In the genomic region with DNA sequence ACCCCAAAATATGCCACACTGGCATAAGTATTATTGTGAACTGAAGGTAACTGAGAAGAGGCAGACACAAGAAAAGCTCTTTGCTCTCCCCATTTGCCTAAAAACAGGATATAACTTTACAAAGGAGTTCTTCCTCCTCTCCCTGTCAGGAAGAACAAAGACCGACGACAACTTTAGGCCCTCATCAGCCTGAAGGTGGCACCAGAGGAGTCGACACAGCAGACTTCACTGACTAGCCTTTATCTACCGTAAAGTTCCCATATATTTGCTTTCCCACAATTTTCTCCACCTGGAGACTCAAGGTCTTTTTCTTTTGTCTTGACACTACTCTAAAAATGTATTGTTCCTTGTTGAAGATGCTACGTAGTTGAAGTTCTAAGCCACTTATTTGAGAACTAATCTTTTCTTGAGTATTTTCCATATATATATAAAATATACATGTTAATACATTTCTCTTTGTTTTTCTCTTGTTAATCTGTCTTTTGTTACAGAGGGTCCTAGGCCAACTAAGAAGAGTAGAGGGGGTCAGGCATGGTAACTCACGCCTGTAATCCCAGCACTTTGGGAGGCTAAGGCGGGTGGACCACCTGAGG, we compare ENCODE assay signal across 8 cellular contexts. TPM values are rescaled to one million over a fixed set of nuclear protein-coding genes. Genes with fewer than 3 reads are reported as not detected.
A peak's percentile ranks its signal among the peaks of the same experiment; 100 is the strongest.
DNase-seq lines count a peak whose midpoint lies in the region; ATAC-seq and TF ChIP-seq lines count a peak whose summit lies in the region.

No MANE protein-coding gene starts in this region.

- H3K9me2 ChIP-seq in PC-9 (ENCODE audit: insufficient read depth) = no peaks in the 10 kb centered on the region

- no peaks in the 10 kb centered on the region for H3K4me1 ChIP-seq in PC-9 (replicated peaks; ENCODE audit: insufficient read depth)

- H3K9me3 Mint-ChIP-seq in central memory CD8-positive, alpha-beta T cell = no peaks in the 10 kb centered on the region

- H3K4me3 ChIP-seq in PC-9 = no peak overlapping the region

- no peaks in the 10 kb centered on the region for H4K20me1 ChIP-seq in PC-9 (ENCODE audit: insufficient read depth)

- no peaks in the 10 kb centered on the region for H3K36me3 ChIP-seq in PC-9 (ENCODE audit: low read depth)

- H3K9me3 ChIP-seq in PC-9 (ENCODE audit: insufficient read depth, low read depth) = no peaks in the 10 kb centered on the region

- peaks cover 28% of the 10 kb centered on the region for H3K4me1 Mint-ChIP-seq in central memory CD8-positive, alpha-beta T cell

- H3K27ac ChIP-seq in PC-9 (no peak overlapping the region), layer of hippocampus (ENCODE audit: low read depth, low read length) (peak overlapping the region; percentile 12)

- peak overlapping the region; percentile 7 for H3K4me3 Mint-ChIP-seq in central memory CD8-positive, alpha-beta T cell

- H3K27me3 ChIP-seq in PC-9 (ENCODE audit: insufficient read depth, low read depth) = peaks cover 45% of the 10 kb centered on the region
- H3K27me3 ChIP-seq in layer of hippocampus (ENCODE audit: control insufficient read depth, insufficient read depth, low read length) = no peaks in the 10 kb centered on the region

- H3K27ac Mint-ChIP-seq in central memory CD8-positive, alpha-beta T cell (ENCODE audit: low read depth) = peak overlapping the region; percentile 13

- peaks cover 6% of the 10 kb centered on the region for H3K27me3 Mint-ChIP-seq in central memory CD8-positive, alpha-beta T cell

- H3K36me3 Mint-ChIP-seq in central memory CD8-positive, alpha-beta T cell (ENCODE audit: insufficient read depth) = no peaks in the 10 kb centered on the region

- POLR2A ChIA-PET in PC-9 (lab: Charles Lee; ENCODE audit: unreplicated experiment) = no interaction called here

- ATAC-seq in central memory CD8-positive, alpha-beta T cell (replicated peaks; ENCODE audit: extremely low read depth, poor library complexity, severe bottlenecking) = no peak
- ATAC-seq in HG02763 (IDR thresholded peaks at IDR 0.05; ENCODE audit: unreplicated experiment) = no peak

- no peaks in the 10 kb centered on the region for H3K79me2 ChIP-seq in PC-9 (ENCODE audit: low read depth)

- CTCF ChIA-PET in PC-9 (lab: Charles Lee) = no interaction called here

- DNase-seq in Caki2 (ENCODE audit: low read depth) (peak; percentile 24), H4 (ENCODE audit: low spot score) (peak; percentile 31), PC-9 (no peak), stromal cell of bone marrow (ENCODE audit: low read depth) (peak; percentile 41)
- DNase-seq in central memory CD8-positive, alpha-beta T cell (ENCODE audit: low spot score in 2 of 2) = no peak
- no peak for DNase-seq in activated CD8-positive, alpha-beta memory T cell treated with anti-CD3 and anti-CD28 coated beads for 24 hours

- in situ Hi-C loops in Caki2 (cut with HindIII; ENCODE audit: low pct_unique_long_range_greater_than_20kb, low sequenced_read_pairs) = no loop called here

- H3K4me2 ChIP-seq in PC-9 = no peak overlapping the region

- no TSS peak for BruUV-seq in PC-9 (replicated peaks; lab: Mats Ljungman, UMichigan)

- intact Hi-C loops in PC-9 (cut with micrococcal nuclease; ENCODE audit: unreplicated experiment) = no loop called here

- peak; percentile 53 for TF ChIP-seq CTCF in PC-9 (conservative IDR thresholded peaks at IDR 0.05)

- H2AFZ ChIP-seq in PC-9 = no peak overlapping the region

- no peaks in the 10 kb centered on the region for H3F3A ChIP-seq in PC-9 (ENCODE audit: insufficient read depth, low read depth)

RNA-seq across cellular contexts. Expression of a gene that starts 16.2 kb away (rescaled TPM):
- not detected in 2 replicates for total RNA-seq in Caki2 (2014; rRNA removed; shearing (Covaris generic); ENCODE audit: low replicate concordance)
- total RNA-seq in H4 (2014; rRNA removed; shearing (Covaris generic)) = not detected in 2 replicates
- total RNA-seq in PC-9 (2021) = not detected in 2 replicates

RNA-seq across cellular contexts. Expression of a gene that starts 55.2 kb away (rescaled TPM):
- total RNA-seq in Caki2 (2014; rRNA removed; shearing (Covaris generic); ENCODE audit: low replicate concordance) = 6.5 and 7.4 TPM in 2 replicates
- total RNA-seq in H4 (2014; rRNA removed; shearing (Covaris generic)) = 3.8 and 4.3 TPM in 2 replicates
- total RNA-seq in PC-9 (2021) = 9.2 and 10.3 TPM in 2 replicates

Comparison
In these comparisons a context has a peak if more than half of its experiments do, and no peak if none do; other contexts are left out.
1. DNase-seq: peak in Caki2 (single experiment), H4 (single experiment) and stromal cell of bone marrow (single experiment); none in PC-9 (0 of 2), central memory CD8-positive, alpha-beta T cell (0 of 2) and activated CD8-positive, alpha-beta memory T cell treated with anti-CD3 and anti-CD28 coated beads for 24 hours (single experiment).